27 cellular contexts compared by ENCODE assay signal in genomic region chr6:54491431-54491830, GRCh38.
DNase-seq lines count a peak whose midpoint lies in the region; ATAC-seq, FAIRE-seq and TF ChIP-seq lines count a peak whose summit lies in the region.
"Had no signal": no experiment of that assay in that cellular context is flagged by ENCODE, and none has a peak within 500 bp of the region (broad histone marks: within the 10 kb centered on the region; RNA-seq: fewer than 3 reads in every experiment).

No MANE protein-coding gene starts in this region.

- no peaks in the 10 kb centered on the region for H3K79me1 ChIP-seq in mesendoderm (ENCODE audit: low read length)

- ATAC-seq in GM19395 (IDR thresholded peaks at IDR 0.05; ENCODE audit: unreplicated experiment) (peak; percentile 56), HG03432 (IDR thresholded peaks at IDR 0.05; ENCODE audit: unreplicated experiment) (peak; percentile 82)
- ATAC-seq: activated T-cell treated with anti-CD3 and anti-CD28 coated beads, Interleukin-2, amount 50 U/mL, for 72 hours; heart right ventricle; sciatic nerve; stimulated activated effector memory CD8-positive, alpha-beta T cell treated with anti-CD3 and anti-CD28 coated beads, Interleukin-12 subunit alpha, Interleukin-12 subunit beta, amount 100 ng/mL, for 72 hours; WTC11 had no signal

- H2BK120ac ChIP-seq in mesendoderm (ENCODE audit: low read depth, low read length) = no peak overlapping the region

- no peak overlapping the region for H2BK5ac ChIP-seq in mesendoderm (ENCODE audit: low read length)

- no peak for FAIRE-seq in bronchial epithelial cell (lab: Jason Lieb, UNC)
- FAIRE-seq: GM18507 had no signal

- H3K4ac ChIP-seq in mesendoderm (ENCODE audit: low read depth, low read length) = no peak overlapping the region

- H2AK5ac ChIP-seq in mesendoderm (ENCODE audit: low read length) = no peak overlapping the region

- H3K36me3 ChIP-seq in bronchial epithelial cell (ENCODE audit: control insufficient read depth, insufficient read depth, low read length) (no peaks in the 10 kb centered on the region), mesendoderm (ENCODE audit: control insufficient read depth, insufficient read depth, low read length) (no peaks in the 10 kb centered on the region)
- H3K36me3 ChIP-seq: BLaER1, heart right ventricle, upper lobe of left lung had no signal

- no CpG with 5 or more reads among the region's 3 CpGs for WGBS in mesendoderm (ENCODE audit: extremely low coverage, insufficient coverage, low lambda C conversion rate)

- DNase-seq in bronchial epithelial cell (ENCODE audit: low read depth) (peak; percentile 94), mesendoderm (peak; percentile 24), cortex of kidney (lab: John Stamatoyannopoulos, UW) (no peak), OCI-M2 (lab: John Stamatoyannopoulos, UW; ENCODE audit: unreplicated experiment) (no peak)
- DNase-seq in effector CD4-positive, alpha-beta T cell = no peak
- DNase-seq: activated naive CD4-positive, alpha-beta T cell treated with Interleukin-2 at 50 U/mL for 16 hours; activated T-cell treated with anti-CD3 and anti-CD28 coated beads, Interleukin-2, amount 50 U/mL, for 72 hours; DMS79 treated with DMSO at 0.1 percent for 48 hours; erythroblast; H9; heart right ventricle; NCI-H1694 treated with DMSO at 0.1 percent for 48 hours; NCI-H2171; NCI-H510A treated with DMSO at 0.1 percent for 48 hours; SIG-M5; stimulated activated CD4-positive, alpha-beta T cell treated with anti-CD3 and anti-CD28 coated beads, Interleukin-4, amount 100 ng/mL, for 24 hours; substantia nigra; SW 1271; T1000; upper lobe of left lung had no signal

- H3K9ac ChIP-seq in mesendoderm (ENCODE audit: low read length) = no peak overlapping the region
- H3K9ac ChIP-seq: BLaER1 had no signal

- H3K4me1 ChIP-seq in mesendoderm (ENCODE audit: control insufficient read depth, low read depth, low read length) = no peaks in the 10 kb centered on the region
- H3K4me1 ChIP-seq: BLaER1, heart right ventricle, upper lobe of left lung had no signal

- H3K18ac ChIP-seq in mesendoderm (ENCODE audit: low read length) = no peak overlapping the region

- H4K8ac ChIP-seq in mesendoderm (ENCODE audit: low read depth, low read length) = no peak overlapping the region

- H3K27me3 ChIP-seq in bronchial epithelial cell (ENCODE audit: control insufficient read depth, insufficient read depth, low read length) (no peaks in the 10 kb centered on the region), mesendoderm (ENCODE audit: insufficient read depth, low read length, poor library complexity) (no peaks in the 10 kb centered on the region)
- H3K27me3 ChIP-seq: BLaER1, heart right ventricle, upper lobe of left lung had no signal

- H2BK15ac ChIP-seq in mesendoderm (replicated peaks; ENCODE audit: low read depth) = no peak overlapping the region

- H3K79me2 ChIP-seq in mesendoderm (ENCODE audit: control insufficient read depth, insufficient read depth, low read length) = no peaks in the 10 kb centered on the region

- H3K56ac ChIP-seq in mesendoderm (ENCODE audit: low read length) = no peak overlapping the region

- no peak overlapping the region for H3K4me3 ChIP-seq in bronchial epithelial cell (ENCODE audit: low read depth, low read length)
- no peak overlapping the region for H3K4me3 ChIP-seq in mesendoderm (ENCODE audit: low read length)
- H3K4me3 ChIP-seq: BLaER1, heart right ventricle, upper lobe of left lung had no signal

- TF ChIP-seq CTCF in bronchial epithelial cell (IDR thresholded peaks at IDR 0.05; ENCODE audit: insufficient read depth, low read length, severe bottlenecking) = no peak

- H3K27ac ChIP-seq in mesendoderm (ENCODE audit: low read depth, low read length) = no peak overlapping the region
- H3K27ac ChIP-seq: BLaER1, heart right ventricle, upper lobe of left lung had no signal

- no peak overlapping the region for H3K23ac ChIP-seq in mesendoderm (ENCODE audit: low read length)

- no peak overlapping the region for H4K5ac ChIP-seq in mesendoderm (ENCODE audit: low read length)

- H3K4me2 ChIP-seq in mesendoderm (ENCODE audit: low read length) = no peak overlapping the region
- H3K4me2 ChIP-seq: BLaER1 had no signal

Comparison
In these comparisons a context has a peak if more than half of its experiments do, and no peak if none do; other contexts are left out.
1. DNase-seq: peak in bronchial epithelial cell (single experiment) and mesendoderm (single experiment); none in cortex of kidney (single experiment), OCI-M2 (single experiment) and effector CD4-positive, alpha-beta T cell (single experiment).